In genomic region chr5:7869474-7870136, GRCh38 we compare ENCODE assay signal across 8 cellular contexts. TPM values are rescaled to one million over a fixed set of nuclear protein-coding genes. Genes with fewer than 3 reads are reported as not detected.
DNase-seq lines count a peak whose midpoint lies in the region; ATAC-seq and TF ChIP-seq lines count a peak whose summit lies in the region.

No MANE protein-coding gene starts in this region.

- TF ChIP-seq EP300 in ovary (IDR thresholded peaks at IDR 0.05), result no peak

- no peak for TF ChIP-seq POLR2A in ovary (IDR thresholded peaks at IDR 0.05)

- H3K27ac ChIP-seq in ovary, result peak overlapping the region; percentile 17 to 57

- 0 to 1% (median 1%) methylated on average over 26 to 41 of the region's 41 CpGs for WGBS in ovary, 3 donors

- H3K4me3 ChIP-seq in fibroblast of mammary gland (ENCODE audit: control insufficient read depth, low read depth, low read length) (peak overlapping the region; percentile 74), ovary (peak overlapping the region; percentile 99)

- H3K36me3 ChIP-seq in ovary, result no peaks in the 10 kb centered on the region

- no peak for TF ChIP-seq CTCF in fibroblast of mammary gland (conservative IDR thresholded peaks at IDR 0.05; ENCODE audit: control insufficient read depth, insufficient read depth, low read depth, low read length)
- TF ChIP-seq CTCF in ovary (IDR thresholded peaks at IDR 0.05), result no peak

- in situ Hi-C loops in Caki2 (cut with HindIII; ENCODE audit: low pct_unique_long_range_greater_than_20kb, low sequenced_read_pairs), result no loop called here

- ATAC-seq in GM19455 (IDR thresholded peaks at IDR 0.05; ENCODE audit: unreplicated experiment) (peak; percentile 25), HG03460 (IDR thresholded peaks at IDR 0.05; ENCODE audit: unreplicated experiment) (peak; percentile 27)

- H3K27me3 ChIP-seq in ovary, result no peaks in the 10 kb centered on the region

- H3K9me3 ChIP-seq in ovary, result no peaks in the 10 kb centered on the region

- intact Hi-C loops in ovary (cut with DNase I), result no loop called here

- DNase-seq in Caki2 (ENCODE audit: low read depth), result peak; percentile 21
- peak; percentile 64 for DNase-seq in activated CD4-positive, alpha-beta T cell treated with anti-CD3 and anti-CD28 coated beads for 48 hours
- no peak for DNase-seq in fibroblast of mammary gland (ENCODE audit: low read depth)
- no peak for DNase-seq in ovary
- DNase-seq in NCI-H2107 (lab: John Stamatoyannopoulos, UW), result no peak
- no peak for DNase-seq in NCI-H2196 (lab: John Stamatoyannopoulos, UW; ENCODE audit: unreplicated experiment)

- H3K4me1 ChIP-seq in ovary (ENCODE audit: insufficient read depth), result peaks cover 3% of the 10 kb centered on the region

RNA-seq across cellular contexts. Expression of gene MTRR, which starts 0.7 kb away (rescaled TPM):
- 22.8 and 32.3 TPM in 2 replicates for total RNA-seq in Caki2 (2014; rRNA removed; shearing (Covaris generic); ENCODE audit: low replicate concordance)
- 10 to 100 TPM; 21.8 to 65.9 (median 42.9) TPM for total RNA-seq in ovary
- 10 to 100 TPM; 23.6 to 31.1 TPM for polyA plus RNA-seq in ovary

RNA-seq across cellular contexts. Expression of gene FASTKD3, which starts 0.8 kb away (rescaled TPM):
- 5.1 and 10.2 TPM in 2 replicates for total RNA-seq in Caki2 (2014; rRNA removed; shearing (Covaris generic); ENCODE audit: low replicate concordance)
- 10 to 100 TPM in 1 of 7 donors, 1 to 10 TPM in 6; 4.9 to 10.8 (median 7.2) TPM for total RNA-seq in ovary
- polyA plus RNA-seq in ovary, result 10 to 100 TPM in 1 of 2 donors, 1 to 10 TPM in 1; 9.3 to 11.6 TPM

RNA-seq across cellular contexts. Expression of gene CFAP90, which starts 18.7 kb away (rescaled TPM):
- total RNA-seq in Caki2 (2014; rRNA removed; shearing (Covaris generic); ENCODE audit: low replicate concordance), result 0.41 and 5.1 TPM in 2 replicates
- total RNA-seq in ovary, result 10 to 100 TPM in 1 of 7 donors, 1 to 10 TPM in 3, under 1 TPM in 3; 0.66 to 41.2 (median 1.2) TPM
- 1 to 10 TPM in 1 of 2 donors, under 1 TPM in 1; 0.67 to 1.0 TPM for polyA plus RNA-seq in ovary

Comparison
In these comparisons a context has a peak if more than half of its experiments do, and no peak if none do; other contexts are left out.
1. DNase-seq: peak in Caki2 (single experiment) and activated CD4-positive, alpha-beta T cell treated with anti-CD3 and anti-CD28 coated beads for 48 hours (single experiment); none in fibroblast of mammary gland (single experiment), ovary (0 of 5), NCI-H2107 (single experiment) and NCI-H2196 (single experiment).